Comparison of ENCODE assay signal across 16 cellular contexts in the genomic region with DNA sequence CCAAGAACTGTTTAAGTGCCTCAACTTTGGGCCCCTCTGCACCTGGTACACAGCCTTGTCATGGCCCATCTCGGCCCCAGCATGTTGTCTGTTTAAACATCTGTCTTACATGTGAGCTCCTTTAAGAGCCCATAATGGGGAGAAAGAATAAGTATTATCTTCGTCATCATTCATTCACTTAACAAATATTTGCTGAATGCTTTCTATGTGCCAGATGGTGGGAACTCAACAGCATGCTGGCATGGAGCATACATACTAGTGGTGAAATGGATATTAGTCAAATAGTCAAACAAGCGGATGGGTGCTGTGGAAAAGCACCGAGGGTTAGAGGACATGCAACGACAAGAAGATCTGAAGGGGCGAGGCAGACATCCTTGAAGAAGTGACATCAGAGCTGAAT. TPM values are rescaled to one million over a fixed set of nuclear protein-coding genes. Genes with fewer than 3 reads are reported as not detected.
A peak's percentile ranks its signal among the peaks of the same experiment; 100 is the strongest.
DNase-seq lines count a peak whose midpoint lies in the region; ATAC-seq and TF ChIP-seq lines count a peak whose summit lies in the region.
"Had no signal": no experiment of that assay in that cellular context is flagged by ENCODE, and none has a peak within 500 bp of the region (broad histone marks: within the 10 kb centered on the region; RNA-seq: fewer than 3 reads in every experiment).

No MANE protein-coding gene starts in this region.

- 0 out of 2 replicates have a peak, but pooled peaks cover 24% of the 10 kb centered on the region for H3K79me2 ChIP-seq in GM23248 (ENCODE audit: insufficient read depth)
- H3K79me2 ChIP-seq: parathyroid adenoma had no signal

- no peaks in the 10 kb centered on the region for H3K27me3 ChIP-seq in GM23248 (replicated peaks; ENCODE audit: insufficient read depth)
- H3K27me3 ChIP-seq: ascending aorta had no signal

- no peaks in the 10 kb centered on the region for H4K20me1 ChIP-seq in GM23248 (ENCODE audit: insufficient read depth)

- no peaks in the 10 kb centered on the region for H3K4me1 Mint-ChIP-seq in activated T-cell treated with anti-CD3 and anti-CD28 coated beads, Interleukin-2, amount 50 U/mL, for 4 hours (ENCODE audit: low read depth)

- H3K9me3 ChIP-seq in GM23248 (ENCODE audit: low read depth): no peaks in the 10 kb centered on the region
- H3K9me3 ChIP-seq: ascending aorta had no signal

- TF ChIP-seq CTCF in AG09309 (IDR thresholded peaks at IDR 0.05; ENCODE audit: control insufficient read depth, insufficient read depth, low read depth, low read length, missing control alignments): no peak

- peaks cover 4% of the 10 kb centered on the region for H3K9me3 Mint-ChIP-seq in activated T-cell treated with anti-CD3 and anti-CD28 coated beads, Interleukin-2, amount 50 U/mL, for 4 hours

- H3K9me2 ChIP-seq in GM23248 (ENCODE audit: insufficient read depth): no peaks in the 10 kb centered on the region

- no peaks in the 10 kb centered on the region for H3K36me3 ChIP-seq in GM23248 (ENCODE audit: low read depth)
- H3K36me3 ChIP-seq: ascending aorta had no signal

- ATAC-seq in HG03520 (IDR thresholded peaks at IDR 0.05; ENCODE audit: unreplicated experiment) (no peak), HG03196 (IDR thresholded peaks at IDR 0.05; ENCODE audit: unreplicated experiment) (no peak)
- no peak for ATAC-seq in activated T-cell treated with anti-CD3 and anti-CD28 coated beads, Interleukin-2, amount 50 U/mL, for 4 hours
- ATAC-seq: effector memory CD8-positive, alpha-beta T cell; HepG2 had no signal

- peaks cover 74% of the 10 kb centered on the region for H3K4me1 ChIP-seq in GM23248 (ENCODE audit: insufficient read depth)
- H3K4me1 ChIP-seq: parathyroid adenoma had no signal

- H3K27ac ChIP-seq in GM23248: peak overlapping the region; percentile 87
- H3K27ac ChIP-seq: ascending aorta, parathyroid adenoma, SK-N-MC had no signal

- in situ Hi-C loops in GM23248 (cut with MboI): no loop called here

- 3% methylated on average over 6 of the region's 6 CpGs for WGBS in GM23248 (ENCODE audit: low coverage in 1 of 2, low lambda C conversion rate in 2 of 2, missing lambda C conversion rate in 2 of 2), 2 experiments

- H3K4me3 Mint-ChIP-seq in activated T-cell treated with anti-CD3 and anti-CD28 coated beads, Interleukin-2, amount 50 U/mL, for 4 hours: no peak overlapping the region
- H3K4me3 Mint-ChIP-seq: effector memory CD8-positive, alpha-beta T cell had no signal

- peak overlapping the region; percentile 9; the same call in 1 of the 2 replicates for H2AFZ ChIP-seq in GM23248
- H2AFZ ChIP-seq: parathyroid adenoma had no signal

- DNase-seq in AG09309 (ENCODE audit: low read depth): peak; percentile 64
- DNase-seq in GM23248: peak; percentile 98
- peak; percentile 67 for DNase-seq in NCI-H510A (lab: John Stamatoyannopoulos, UW)
- peak; percentile 34 for DNase-seq in cerebellum (ENCODE audit: low spot score)
- DNase-seq in activated T-cell treated with anti-CD3 and anti-CD28 coated beads, Interleukin-2, amount 50 U/mL, for 4 hours: no peak
- DNase-seq in NCI-H1105 (lab: John Stamatoyannopoulos, UW): no peak
- DNase-seq: activated effector memory CD4-positive, alpha-beta T cell treated with Interleukin-2 at 50 U/mL for 16 hours; effector memory CD8-positive, alpha-beta T cell; head of caudate nucleus; MV-4-11 had no signal

- H3K4me3 ChIP-seq in AG09309 (ENCODE audit: control insufficient read depth, low read depth, low read length) (no peak overlapping the region), GM23248 (no peak overlapping the region)
- H3K4me3 ChIP-seq: ascending aorta, SK-N-MC had no signal

- H3K4me2 ChIP-seq in GM23248 (ENCODE audit: unreplicated experiment): peak overlapping the region; percentile 42

- peaks cover 48% of the 10 kb centered on the region for H3F3A ChIP-seq in GM23248 (ENCODE audit: insufficient read depth)

- H3K9ac ChIP-seq in GM23248: peak overlapping the region; percentile 49
- H3K9ac ChIP-seq: parathyroid adenoma had no signal

- no peaks in the 10 kb centered on the region for H3K36me3 Mint-ChIP-seq in activated T-cell treated with anti-CD3 and anti-CD28 coated beads, Interleukin-2, amount 50 U/mL, for 4 hours (ENCODE audit: insufficient read depth)

- H3K27me3 Mint-ChIP-seq in activated T-cell treated with anti-CD3 and anti-CD28 coated beads, Interleukin-2, amount 50 U/mL, for 4 hours (ENCODE audit: low read depth): peaks cover 8% of the 10 kb centered on the region

RNA-seq across cellular contexts. Expression of gene GABBR2, which starts 54.5 kb away (rescaled TPM):
- total RNA-seq in GM23248 (2014; rRNA removed; shearing (Covaris generic)): 10.2 and 13.4 TPM in 2 replicates
- 6.9 and 7.5 TPM in 2 replicates for polyA plus RNA-seq in GM23248 (2016; fragmentation: Nextera tagmentation; extraction: Ambion mirVana)
- 45.3 TPM for total RNA-seq in cerebellum
- not detected for total RNA-seq in activated T-cell treated with anti-CD3 and anti-CD28 coated beads, Interleukin-2, amount 50 U/mL, for 4 hours
- total RNA-seq: ascending aorta had no signal
- polyA plus RNA-seq: HepG2 had no signal

Comparison
In these comparisons a context has a peak if more than half of its experiments do, and no peak if none do; other contexts are left out.
1. DNase-seq: peak in AG09309 (single experiment), GM23248 (single experiment), NCI-H510A (single experiment) and cerebellum (single experiment); none in activated T-cell treated with anti-CD3 and anti-CD28 coated beads, Interleukin-2, amount 50 U/mL, for 4 hours (single experiment) and NCI-H1105 (single experiment).